In the genomic region with DNA sequence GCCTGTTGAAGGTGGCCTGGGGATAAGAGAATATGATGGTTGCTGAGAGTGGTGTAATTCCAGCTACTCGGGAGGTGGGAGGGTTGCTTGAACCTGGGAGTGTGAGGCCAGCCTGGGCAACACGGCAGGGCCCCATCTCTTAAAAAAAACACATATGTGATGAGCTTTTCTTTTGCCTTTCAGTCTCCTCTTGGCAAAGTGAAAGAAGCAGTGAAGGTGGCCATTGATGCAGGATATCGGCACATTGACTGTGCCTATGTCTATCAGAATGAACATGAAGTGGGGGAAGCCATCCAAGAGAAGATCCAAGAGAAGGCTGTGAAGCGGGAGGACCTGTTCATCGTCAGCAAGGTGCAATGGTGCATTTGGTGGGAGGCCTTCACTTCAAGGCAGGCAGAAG, we compare ENCODE assay signal across 30 cellular contexts. TPM values are rescaled to one million over a fixed set of nuclear protein-coding genes. Genes with fewer than 3 reads are reported as not detected.
"Had no signal": no experiment of that assay in that cellular context is flagged by ENCODE, and none has a peak within 500 bp of the region (broad histone marks: within the 10 kb centered on the region; RNA-seq: fewer than 3 reads in every experiment).

No MANE protein-coding gene starts in this region.

- ATAC-seq: esophagus mucosa; foreskin keratinocyte; gastroesophageal sphincter; heart left ventricle; left cardiac atrium; left lung; naive thymus-derived CD4-positive, alpha-beta T cell; sciatic nerve; stimulated activated memory B cell treated with anti-CD40 and anti-IgM and Interleukin-4, amounts not matched to agents 10 μg/mL and 1 μg/mL and 100 μg/mL, for 72 hours; stimulated activated naive CD8-positive, alpha-beta T cell treated with anti-CD3 and anti-CD28 coated beads, Interleukin-15, Interleukin-2, amounts not matched to agents 100 U/mL and 50 U/mL, for 24 hours had no signal

- H3K36me3 ChIP-seq: gastroesophageal sphincter, heart left ventricle, left lung, ovary, suprapubic skin, vagina had no signal

- FAIRE-seq: islet of Langerhans had no signal

- H3K4me3 ChIP-seq: gastroesophageal sphincter, heart left ventricle, hepatocyte, left lung, ovary, suprapubic skin had no signal

- H3K27me3 ChIP-seq: foreskin keratinocyte, heart left ventricle, hepatocyte, left lung, ovary, suprapubic skin, vagina had no signal

- H3K27ac ChIP-seq: foreskin keratinocyte, gastroesophageal sphincter, heart left ventricle, hepatocyte, left lung, ovary, suprapubic skin, vagina had no signal

- H3K9me3 ChIP-seq: gastroesophageal sphincter, heart left ventricle, left lung, ovary, suprapubic skin, vagina had no signal

- DNase-seq: cortex of kidney; effector CD4-positive, alpha-beta T cell; foreskin keratinocyte; heart left ventricle; left cardiac atrium; left lung; mesendoderm; midbrain; naive thymus-derived CD4-positive, alpha-beta T cell; occipital lobe; ovary; posterior cingulate gyrus; stimulated activated CD4-positive, alpha-beta T cell treated with anti-CD3 and anti-CD28 coated beads, Interleukin-2, amount 100 ng/mL, for 24 hours; stimulated activated CD4-positive, alpha-beta T cell treated with anti-CD3 and anti-CD28 coated beads, Interleukin-4, amount 100 ng/mL, for 4 hours; stimulated activated naive CD8-positive, alpha-beta T cell treated with anti-CD3 and anti-CD28 coated beads, Interleukin-15, Interleukin-2, amounts not matched to agents 100 U/mL and 50 U/mL, for 24 hours; trophoblast cell had no signal

RNA-seq across cellular contexts. Expression of a gene that starts 3.1 kb away (rescaled TPM):
- total RNA-seq: kidney epithelial cell; left lung; lung microvascular endothelial cell; naive thymus-derived CD4-positive, alpha-beta T cell; occipital lobe had no signal
- polyA plus RNA-seq: naive thymus-derived CD4-positive, alpha-beta T cell; neural cell had no signal

RNA-seq across cellular contexts. Expression of a gene that starts 18.4 kb away (rescaled TPM):
- total RNA-seq: dermis microvascular lymphatic vessel endothelial cell; fibroblast of lung; foreskin keratinocyte; heart left ventricle; kidney epithelial cell; left lung; lower leg skin; lung microvascular endothelial cell; naive thymus-derived CD4-positive, alpha-beta T cell; occipital lobe had no signal
- polyA plus RNA-seq: fibroblast of lung; foreskin keratinocyte; heart left ventricle; naive thymus-derived CD4-positive, alpha-beta T cell; neural cell; ovary had no signal
